ENCODE assay signal across 23 cellular contexts in the genomic region with DNA sequence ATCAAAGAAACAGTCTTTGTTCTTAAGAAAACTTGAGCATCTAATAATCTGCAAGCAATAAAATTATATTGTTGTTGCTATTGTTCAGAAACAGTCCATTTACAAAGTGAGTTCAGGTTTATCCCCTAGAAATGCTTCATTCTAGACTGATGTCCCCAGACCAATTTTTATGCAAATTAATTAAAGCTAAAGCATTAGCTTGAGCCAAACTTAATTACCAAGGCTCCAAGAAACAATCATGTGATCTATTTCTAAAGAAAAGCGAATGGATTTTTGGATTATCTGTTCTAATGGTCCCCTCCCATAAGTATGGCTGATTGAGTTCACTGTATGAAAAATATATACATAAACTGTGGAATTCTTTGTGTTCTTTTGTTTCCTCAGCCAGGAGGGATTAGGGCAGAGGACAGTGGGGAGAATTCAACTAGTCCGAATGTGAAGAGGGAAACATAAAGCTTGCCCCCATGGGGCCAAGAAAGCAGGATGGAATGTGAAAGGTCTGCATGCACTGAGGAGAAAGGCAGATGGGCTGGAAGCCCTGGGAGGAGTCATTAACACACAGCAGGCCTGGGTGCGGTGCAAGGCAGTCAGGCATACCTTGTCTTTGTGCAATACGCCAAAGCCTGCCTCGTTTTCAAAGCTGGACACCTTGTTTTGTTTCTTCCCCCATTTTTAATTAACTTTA.
DNase-seq lines count a peak whose midpoint lies in the region; ATAC-seq and TF ChIP-seq lines count a peak whose summit lies in the region.
"Had no signal": no experiment of that assay in that cellular context is flagged by ENCODE, and none has a peak within 500 bp of the region (broad histone marks: within the 10 kb centered on the region; RNA-seq: fewer than 3 reads in every experiment).

No MANE protein-coding gene starts in this region.

- intact Hi-C loops in head of caudate nucleus (cut with DNase I), result no loop called here

- TF ChIP-seq CTCF in choroid plexus epithelial cell (conservative IDR thresholded peaks at IDR 0.05; ENCODE audit: low read depth, low read length), result no peak
- TF ChIP-seq CTCF in omental fat pad (IDR thresholded peaks at IDR 0.05), result no peak

- no peak overlapping the region for H3K4me3 ChIP-seq in choroid plexus epithelial cell (ENCODE audit: low read depth, low read length)

- ATAC-seq in omental fat pad (ENCODE audit: low FRiP score) (no peak), HG03457 (IDR thresholded peaks at IDR 0.05; ENCODE audit: unreplicated experiment) (no peak), HG03045 (IDR thresholded peaks at IDR 0.05; ENCODE audit: unreplicated experiment) (no peak)
- ATAC-seq: effector memory CD8-positive, alpha-beta T cell; left ventricle myocardium superior; sciatic nerve had no signal

- DNase-seq in DMS 273 treated with DMSO at 0.1 percent for 48 hours (lab: John Stamatoyannopoulos, UW) (peak; percentile 38), NCI-H2171 treated with DMSO at 0.1 percent for 48 hours (lab: John Stamatoyannopoulos, UW) (peak; percentile 84), choroid plexus epithelial cell (ENCODE audit: low read depth) (peak; percentile 1), left kidney (ENCODE audit: low read depth, low spot score) (peak; percentile 9), omental fat pad (ENCODE audit: low spot score) (no peak), head of caudate nucleus (no peak)
- DNase-seq: ACHN; activated CD4-positive, alpha-beta T cell treated with anti-CD3 and anti-CD28 coated beads, Interleukin-2, amount 10 ng/mL, durations not matched to agents 7 days and 5 days; activated gamma-delta T cell treated with Interleukin-2 at 50 U/mL for 16 hours; amygdala; CD4-positive, CD25-positive, alpha-beta regulatory T cell; central memory CD4-positive, alpha-beta T cell; DMS79 treated with DMSO at 0.1 percent for 48 hours; effector memory CD8-positive, alpha-beta T cell; HFFc6; Kasumi-1; left ventricle myocardium superior; NCI-H1105 treated with DMSO at 0.1 percent for 48 hours; RPMI8226; stimulated activated naive CD4-positive, alpha-beta T cell treated with Interleukin-2 at 50 U/mL for 16 hours had no signal

Comparison
In these comparisons a context has a peak if more than half of its experiments do, and no peak if none do; other contexts are left out.
1. DNase-seq: peak in DMS 273 treated with DMSO at 0.1 percent for 48 hours (single experiment), NCI-H2171 treated with DMSO at 0.1 percent for 48 hours (single experiment), choroid plexus epithelial cell (single experiment) and left kidney (single experiment); none in omental fat pad (single experiment) and head of caudate nucleus (0 of 42).